Comparison of ENCODE assay signal across 8 cellular contexts in genomic region chr6:2021713-2022125, GRCh38.
A peak's percentile ranks its signal among the peaks of the same experiment; 100 is the strongest.
DNase-seq lines count a peak whose midpoint lies in the region; ATAC-seq and TF ChIP-seq lines count a peak whose summit lies in the region.

No MANE protein-coding gene starts in this region.

- 70% methylated on average over 4 of the region's 4 CpGs for WGBS in hepatocyte (ENCODE audit: low lambda C conversion rate, missing lambda C conversion rate)
- WGBS in aorta, 2 donors = 94 to 98% methylated on average over 4 of the region's 4 CpGs

- H3K27ac ChIP-seq in hepatocyte (no peak overlapping the region), aorta (ENCODE audit: low read depth in 1 of 2, low read length in 2 of 2) (no peak overlapping the region)

- H3K27me3 ChIP-seq in hepatocyte (no peaks in the 10 kb centered on the region), aorta (ENCODE audit: control insufficient read depth in 1 of 2, insufficient read depth in 2 of 2, low read length in 1 of 2) (no peaks in the 10 kb centered on the region)

- no peak overlapping the region for H3K4me2 ChIP-seq in hepatocyte

- no peaks in the 10 kb centered on the region for H3K9me2 ChIP-seq in hepatocyte (replicated peaks; ENCODE audit: insufficient read depth)

- ATAC-seq in aorta (ENCODE audit: low FRiP score) (peak; percentile 50), GM18870 (IDR thresholded peaks at IDR 0.05; ENCODE audit: unreplicated experiment) (no peak), HG03025 (IDR thresholded peaks at IDR 0.05; ENCODE audit: low FRiP score, unreplicated experiment) (no peak)

- H2AFZ ChIP-seq in hepatocyte = no peak overlapping the region

- no peaks in the 10 kb centered on the region for H3K36me3 ChIP-seq in hepatocyte (replicated peaks; ENCODE audit: insufficient read depth, low read depth)
- no peaks in the 10 kb centered on the region for H3K36me3 ChIP-seq in aorta (ENCODE audit: control insufficient read depth in 1 of 2, insufficient read depth in 2 of 2, low read length in 1 of 2)

- H3K4me3 ChIP-seq in hepatocyte (no peak overlapping the region), aorta (ENCODE audit: low read length in 2 of 2) (no peak overlapping the region)

- H3K79me2 ChIP-seq in hepatocyte = no peaks in the 10 kb centered on the region

- DNase-seq in NCI-H1417 (lab: John Stamatoyannopoulos, UW) (peak; percentile 46 to 79 (median 77)), NCI-H1417 treated with DMSO at 0.1 percent for 48 hours (lab: John Stamatoyannopoulos, UW) (no peak), SHP77 treated with DMSO at 0.1 percent for 48 hours (lab: John Stamatoyannopoulos, UW) (peak; percentile 82), hepatocyte (ENCODE audit: low spot score) (peak; percentile 14), aorta (peak; percentile 69 to 84), HuH-7.5 (ENCODE audit: low spot score) (no peak)

- H3K4me1 ChIP-seq in hepatocyte (ENCODE audit: insufficient read depth) (peaks cover 3% of the 10 kb centered on the region), aorta (ENCODE audit: control insufficient read depth in 1 of 2, insufficient read depth in 2 of 2, low read length in 2 of 2) (no peaks in the 10 kb centered on the region)

- intact Hi-C loops in aorta (cut with DNase I) = no loop called here

- H3K9me3 ChIP-seq in hepatocyte (ENCODE audit: low read depth) = no peaks in the 10 kb centered on the region
- no peaks in the 10 kb centered on the region for H3K9me3 ChIP-seq in aorta (ENCODE audit: control insufficient read depth, low read length)

- no peak for TF ChIP-seq CTCF in hepatocyte (IDR thresholded peaks at IDR 0.05; ENCODE audit: poor library complexity)

- no peaks in the 10 kb centered on the region for H4K20me1 ChIP-seq in hepatocyte (ENCODE audit: insufficient read depth, poor library complexity, severe bottlenecking)

Comparison
In these comparisons a context has a peak if more than half of its experiments do, and no peak if none do; other contexts are left out.
1. DNase-seq: peak in NCI-H1417 (3 of 3), SHP77 treated with DMSO at 0.1 percent for 48 hours (single experiment), hepatocyte (single experiment) and aorta (2 of 2); none in NCI-H1417 treated with DMSO at 0.1 percent for 48 hours (single experiment) and HuH-7.5 (single experiment).